1 cellular context compared by ENCODE assay signal in genomic region chr22:38110008-38110862, GRCh38.
TF ChIP-seq lines count a peak whose summit lies in the region.

Gene BAIAP2L2 (minus strand): TSS chr22:38110684. CDS start chr22:38110525, 159 bp downstream.

TF ChIP-seq in H1, 55 proteins besides CTCF, POLR2A, EP300 and RAD21:
- TF ChIP-seq PHF8 (conservative IDR thresholded peaks at IDR 0.05; ENCODE audit: low read depth, low read length) (no peak), KDM4A (IDR thresholded peaks at IDR 0.05; ENCODE audit: low read depth, low read length, severe bottlenecking) (no peak), CEBPB (IDR thresholded peaks at IDR 0.05; ENCODE audit: low read depth, low read length) (no peak), CHD2 (IDR thresholded peaks at IDR 0.05; ENCODE audit: low read length) (no peak), E2F6 (IDR thresholded peaks at IDR 0.05) (no peak), SAP30 (IDR thresholded peaks at IDR 0.05; ENCODE audit: insufficient read depth, insufficient replicate concordance, low read length) (no peak), NANOG (IDR thresholded peaks at IDR 0.05; ENCODE audit: insufficient read depth, low read depth, low read length, poor library complexity, severe bottlenecking) (no peak), BCL11A (IDR thresholded peaks at IDR 0.05; ENCODE audit: low read depth in 2 of 2, low read length in 2 of 2) (no peak), SRF (IDR thresholded peaks at IDR 0.05; ENCODE audit: low read depth, low read length) (no peak), BRCA1 (IDR thresholded peaks at IDR 0.05; ENCODE audit: low read depth, low read length) (no peak), RXRA (IDR thresholded peaks at IDR 0.05; ENCODE audit: insufficient read depth, low read depth, low read length) (no peak), SIRT6 (IDR thresholded peaks at IDR 0.05; ENCODE audit: low read length) (no peak)
